Comparison of ENCODE assay signal across 31 cellular contexts in the genomic region with DNA sequence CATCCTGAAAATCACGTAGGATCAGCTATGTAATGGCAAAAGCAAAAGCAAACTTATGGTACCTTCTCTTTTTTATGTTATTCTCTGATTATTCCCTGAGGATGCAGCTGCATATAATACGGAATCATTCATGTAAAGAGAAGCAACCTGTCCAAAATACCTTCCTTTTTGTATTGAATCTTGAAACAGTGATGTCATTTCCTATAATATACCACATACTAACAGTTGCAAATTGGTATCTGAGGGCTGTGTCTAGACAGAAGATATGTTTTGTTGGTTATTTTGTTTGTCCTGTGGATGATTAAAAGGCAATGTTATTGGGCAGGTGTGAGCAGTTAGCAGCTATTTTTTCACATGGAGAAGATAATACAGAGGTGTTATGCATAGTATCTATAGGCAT.
"Had no signal": no experiment of that assay in that cellular context is flagged by ENCODE, and none has a peak within 500 bp of the region (broad histone marks: within the 10 kb centered on the region; RNA-seq: fewer than 3 reads in every experiment).

No MANE protein-coding gene starts in this region.

- H3K27ac ChIP-seq: adrenal gland, body of pancreas, esophagus muscularis mucosa, foreskin keratinocyte, gastrocnemius medialis, heart left ventricle had no signal

- H3K4me3 ChIP-seq: adrenal gland, body of pancreas, esophagus muscularis mucosa, gastrocnemius medialis, heart left ventricle had no signal

- H3K9me3 ChIP-seq: adrenal gland, body of pancreas, esophagus muscularis mucosa had no signal

- H3K36me3 ChIP-seq: adrenal gland, esophagus muscularis mucosa, gastrocnemius medialis, heart left ventricle had no signal

- H3K27me3 ChIP-seq: adrenal gland, body of pancreas, esophagus muscularis mucosa, foreskin keratinocyte, gastrocnemius medialis, heart left ventricle had no signal

- DNase-seq: activated CD4-positive, alpha-beta memory T cell treated with anti-CD3 and anti-CD28 coated beads for 36 hours; activated CD4-positive, alpha-beta T cell treated with anti-CD3 and anti-CD28 coated beads for 36 hours; activated CD4-positive, alpha-beta T cell treated with anti-CD3 and anti-CD28 coated beads, Interleukin-2, amount 10 ng/mL, durations not matched to agents 24 days and 14 days; activated CD4-positive, CD25-positive, alpha-beta regulatory T cell; activated CD4-positive, CD25-positive, alpha-beta regulatory T cell treated with anti-CD3 and anti-CD28 coated beads, Interleukin-2, amount 50 U/mL, for 72 hours; activated CD8-positive, alpha-beta memory T cell treated with anti-CD3 and anti-CD28 coated beads, Interleukin-2, amount 10 ng/mL, durations not matched to agents 7 days and 5 days; activated CD8-positive, alpha-beta memory T cell treated with anti-CD3 and anti-CD28 coated beads, Interleukin-2, amount 50 U/mL, for 4 hours; activated CD8-positive, alpha-beta T cell treated with anti-CD3 and anti-CD28 coated beads, Interleukin-2, amount 10 ng/mL, durations not matched to agents 7 days and 5 days; activated effector memory CD4-positive, alpha-beta T cell treated with anti-CD3 and anti-CD28 coated beads, Interleukin-2, amount 50 U/mL, for 16 hours; activated naive CD4-positive, alpha-beta T cell treated with anti-CD3 and anti-CD28 coated beads for 36 hours; activated naive CD8-positive, alpha-beta T cell treated with anti-CD3 and anti-CD28 coated beads for 36 hours; activated naive CD8-positive, alpha-beta T cell treated with anti-CD3 and anti-CD28 coated beads, Interleukin-2, amount 50 U/mL, for 24 hours; activated T-cell treated with anti-CD3 and anti-CD28 coated beads, Interleukin-2, amount 50 U/mL, for 1 hour; activated T-cell treated with anti-CD3 and anti-CD28 coated beads, Interleukin-2, amount 50 U/mL, for 48 hours; adrenal gland; amygdala; aorta; body of pancreas; caudate nucleus; cortex of kidney; dermis blood vessel endothelial cell; effector CD4-positive, alpha-beta T cell; effector memory CD8-positive, alpha-beta T cell; erythroblast; foreskin keratinocyte; gastrocnemius medialis; glutamatergic neuron; heart left ventricle; T-helper 2 cell had no signal

- ATAC-seq: activated CD4-positive, alpha-beta T cell treated with anti-CD3 and anti-CD28 coated beads for 36 hours; activated CD8-positive, alpha-beta memory T cell treated with anti-CD3 and anti-CD28 coated beads, Interleukin-2, amount 10 ng/mL, durations not matched to agents 7 days and 5 days; activated CD8-positive, alpha-beta T cell treated with anti-CD3 and anti-CD28 coated beads, Interleukin-2, amount 10 ng/mL, durations not matched to agents 7 days and 5 days; activated naive CD8-positive, alpha-beta T cell treated with anti-CD3 and anti-CD28 coated beads, Interleukin-2, amount 50 U/mL, for 24 hours; body of pancreas; effector memory CD8-positive, alpha-beta T cell; foreskin keratinocyte; gastrocnemius medialis; heart left ventricle had no signal

- FAIRE-seq: colon had no signal

- H3K4me1 ChIP-seq: adrenal gland, body of pancreas, esophagus muscularis mucosa, foreskin keratinocyte, gastrocnemius medialis, heart left ventricle had no signal
